ENCODE assay signal across 14 cellular contexts in genomic region chr20:7272512-7272911, GRCh38.
DNase-seq lines count a peak whose midpoint lies in the region; ATAC-seq and TF ChIP-seq lines count a peak whose summit lies in the region.
"Had no signal": no experiment of that assay in that cellular context is flagged by ENCODE, and none has a peak within 500 bp of the region (broad histone marks: within the 10 kb centered on the region; RNA-seq: fewer than 3 reads in every experiment).

No MANE protein-coding gene starts in this region.

- TF ChIP-seq CTCF in DND-41 (IDR thresholded peaks at IDR 0.05; ENCODE audit: borderline replicate concordance, extremely low read depth, low read length, poor library complexity, severe bottlenecking) (peak; percentile 24), mammary epithelial cell (conservative IDR thresholded peaks at IDR 0.05 in 1 of 2, IDR thresholded peaks at IDR 0.05 in 1 of 2; ENCODE audit: extremely low read depth in 1 of 2, insufficient read depth in 1 of 2, low read depth in 1 of 2, low read length in 2 of 2) (peak; percentile 10 to 44), right lobe of liver (IDR thresholded peaks at IDR 0.05) (peak; percentile 37 to 61 (median 48)), vagina (IDR thresholded peaks at IDR 0.05) (no peak)

- H3K9ac ChIP-seq in DND-41 (ENCODE audit: low read depth, low read length) (no peak overlapping the region), mammary epithelial cell (ENCODE audit: insufficient read depth, low read length) (no peak overlapping the region)

- H3K4me1 Mint-ChIP-seq in activated CD8-positive, alpha-beta T cell treated with anti-CD3 and anti-CD28 coated beads, Interleukin-2, amount 10 ng/mL, durations not matched to agents 7 days and 5 days (ENCODE audit: low read depth): no peaks in the 10 kb centered on the region
- H3K4me1 Mint-ChIP-seq: activated CD4-positive, alpha-beta T cell treated with anti-CD3 and anti-CD28 coated beads for 36 hours had no signal

- H3K27ac ChIP-seq in DND-41 (ENCODE audit: low read length) (no peak overlapping the region), mammary epithelial cell (ENCODE audit: insufficient read depth, low read depth, low read length) (no peak overlapping the region), right lobe of liver (no peak overlapping the region), vagina (no peak overlapping the region)
- H3K27ac ChIP-seq: left lung, psoas muscle had no signal

- H3K36me3 Mint-ChIP-seq in activated CD8-positive, alpha-beta T cell treated with anti-CD3 and anti-CD28 coated beads, Interleukin-2, amount 10 ng/mL, durations not matched to agents 7 days and 5 days (ENCODE audit: low read depth): no peaks in the 10 kb centered on the region
- H3K36me3 Mint-ChIP-seq: activated naive CD8-positive, alpha-beta T cell had no signal

- in situ Hi-C loops in mammary epithelial cell (cut with MboI; ENCODE audit: low sequenced_read_pairs in 2 of 2) (no loop called here), G401 (cut with HindIII; ENCODE audit: low sequenced_read_pairs) (no loop called here)

- no TSS peak for BruUV-seq in mammary epithelial cell (replicated peaks; lab: Mats Ljungman, UMichigan)

- H3K36me3 ChIP-seq in DND-41 (ENCODE audit: insufficient read depth, low read length) (no peaks in the 10 kb centered on the region), mammary epithelial cell (ENCODE audit: insufficient read depth, low read length) (no peaks in the 10 kb centered on the region), right lobe of liver (no peaks in the 10 kb centered on the region), vagina (no peaks in the 10 kb centered on the region)
- H3K36me3 ChIP-seq: left lung, MG63 had no signal

- H3K9me3 Mint-ChIP-seq in activated CD8-positive, alpha-beta T cell treated with anti-CD3 and anti-CD28 coated beads, Interleukin-2, amount 10 ng/mL, durations not matched to agents 7 days and 5 days (ENCODE audit: insufficient read depth): peaks cover 9% of the 10 kb centered on the region

- H3K27me3 Mint-ChIP-seq in activated CD8-positive, alpha-beta T cell treated with anti-CD3 and anti-CD28 coated beads, Interleukin-2, amount 10 ng/mL, durations not matched to agents 7 days and 5 days (ENCODE audit: low read depth): no peaks in the 10 kb centered on the region
- H3K27me3 Mint-ChIP-seq: activated CD4-positive, alpha-beta T cell treated with anti-CD3 and anti-CD28 coated beads for 36 hours had no signal

- intact Hi-C loops in mammary epithelial cell (cut with micrococcal nuclease) (loop anchor here (5.0 kb wide), 1 partner anchor 160 kb away; no protein-coding TSS in a partner anchor), right lobe of liver (cut with DNase I) (loop anchor here in 1 of 2 donors (10.0 kb wide), 1 partner anchor 158 kb away; no protein-coding TSS in a partner anchor), vagina (cut with DNase I) (no loop called here)

- no peak overlapping the region for H3K4me3 Mint-ChIP-seq in activated CD8-positive, alpha-beta T cell treated with anti-CD3 and anti-CD28 coated beads, Interleukin-2, amount 10 ng/mL, durations not matched to agents 7 days and 5 days
- H3K4me3 Mint-ChIP-seq: activated CD4-positive, alpha-beta T cell treated with anti-CD3 and anti-CD28 coated beads for 36 hours; activated naive CD8-positive, alpha-beta T cell had no signal

- no peak overlapping the region for H3K27ac Mint-ChIP-seq in activated CD8-positive, alpha-beta T cell treated with anti-CD3 and anti-CD28 coated beads, Interleukin-2, amount 10 ng/mL, durations not matched to agents 7 days and 5 days
- H3K27ac Mint-ChIP-seq: activated CD4-positive, alpha-beta T cell treated with anti-CD3 and anti-CD28 coated beads for 36 hours; activated naive CD8-positive, alpha-beta T cell had no signal

- no peaks in the 10 kb centered on the region for H3K4me1 ChIP-seq in DND-41 (ENCODE audit: insufficient read depth, low read length)
- no peaks in the 10 kb centered on the region for H3K4me1 ChIP-seq in mammary epithelial cell (ENCODE audit: insufficient read depth, low read length)
- H3K4me1 ChIP-seq in right lobe of liver: no peaks in the 10 kb centered on the region
- H3K4me1 ChIP-seq in vagina: no peaks in the 10 kb centered on the region
- H3K4me1 ChIP-seq: left lung, psoas muscle had no signal

- CTCF ChIA-PET in mammary epithelial cell (lab: Charles Lee; ENCODE audit: low non-redundant PET): no interaction called here
- CTCF ChIA-PET in activated CD8-positive, alpha-beta T cell treated with anti-CD3 and anti-CD28 coated beads, Interleukin-2, amount 10 ng/mL, durations not matched to agents 7 days and 5 days (lab: Charles Lee): no interaction called here

- dilution Hi-C loops in mammary epithelial cell (cut with HindIII; ENCODE audit: low sequenced_read_pairs): no loop called here

- H4K20me1 ChIP-seq in DND-41 (ENCODE audit: insufficient read depth, low read length): no peaks in the 10 kb centered on the region
- H4K20me1 ChIP-seq in mammary epithelial cell (ENCODE audit: insufficient read depth, low read length): no peaks in the 10 kb centered on the region

- H3K4me2 ChIP-seq in DND-41 (ENCODE audit: insufficient read depth, low read length) (no peak overlapping the region), mammary epithelial cell (ENCODE audit: insufficient read depth, low read depth, low read length) (no peak overlapping the region)

- H2AFZ ChIP-seq in DND-41 (ENCODE audit: low read depth, low read length) (no peak overlapping the region), mammary epithelial cell (ENCODE audit: low read depth, low read length) (no peak overlapping the region)

- POLR2A ChIA-PET in activated CD8-positive, alpha-beta T cell treated with anti-CD3 and anti-CD28 coated beads, Interleukin-2, amount 10 ng/mL, durations not matched to agents 7 days and 5 days (lab: Charles Lee): no interaction called here

- H3K4me3 ChIP-seq in DND-41 (ENCODE audit: low read depth in 1 of 2, low read length in 2 of 2) (no peak overlapping the region), mammary epithelial cell (replicated peaks in 1 of 3; ENCODE audit: insufficient read depth in 1 of 3, low read depth in 2 of 3, low read length in 3 of 3) (no peak overlapping the region), right lobe of liver (no peak overlapping the region), vagina (no peak overlapping the region)
- H3K4me3 ChIP-seq: left lung, MG63, psoas muscle had no signal

- 47% methylated on average over 1 of the region's 1 CpG for WGBS in mammary epithelial cell (ENCODE audit: low coverage, missing lambda C conversion rate)
- WGBS in right lobe of liver (ENCODE audit: insufficient coverage, low coverage, low lambda C conversion rate, missing lambda C conversion rate): 31% methylated on average over 1 of the region's 1 CpG

- no peak for ATAC-seq in DND-41 (ENCODE audit: insufficient read depth, low read depth)
- ATAC-seq in right lobe of liver: peak; percentile 49 to 62 (median 55)
- ATAC-seq in activated CD8-positive, alpha-beta T cell treated with anti-CD3 and anti-CD28 coated beads, Interleukin-2, amount 10 ng/mL, durations not matched to agents 7 days and 5 days: no peak
- ATAC-seq in GM21515 (IDR thresholded peaks at IDR 0.05; ENCODE audit: unreplicated experiment): no peak
- ATAC-seq: activated CD4-positive, alpha-beta T cell treated with anti-CD3 and anti-CD28 coated beads for 36 hours; left lung; psoas muscle had no signal

- H3K79me2 ChIP-seq in DND-41 (ENCODE audit: insufficient read depth, low read length) (no peaks in the 10 kb centered on the region), mammary epithelial cell (ENCODE audit: insufficient read depth, low read length) (no peaks in the 10 kb centered on the region)

- DNase-seq in DND-41 (no peak), NCI-H345 (lab: John Stamatoyannopoulos, UW) (peak; percentile 41), mammary epithelial cell (no peak), right lobe of liver (no peak), vagina (ENCODE audit: extremely low spot score in 2 of 2) (no peak), G401 (ENCODE audit: low spot score) (no peak)
- no peak for DNase-seq in activated CD8-positive, alpha-beta T cell treated with anti-CD3 and anti-CD28 coated beads, Interleukin-2, amount 10 ng/mL, durations not matched to agents 7 days and 5 days
- DNase-seq: activated CD4-positive, alpha-beta T cell treated with anti-CD3 and anti-CD28 coated beads for 36 hours; EL; left lung; MG63; psoas muscle had no signal

- no peaks in the 10 kb centered on the region for H3K9me3 ChIP-seq in DND-41 (ENCODE audit: insufficient read depth, low read length, severe bottlenecking)
- H3K9me3 ChIP-seq in mammary epithelial cell (replicated peaks; ENCODE audit: insufficient read depth, low read length): no peaks in the 10 kb centered on the region
- H3K9me3 ChIP-seq in right lobe of liver: no peaks in the 10 kb centered on the region
- H3K9me3 ChIP-seq in vagina: no peaks in the 10 kb centered on the region
- H3K9me3 ChIP-seq: left lung, MG63, psoas muscle had no signal

- H3K27me3 ChIP-seq in DND-41 (ENCODE audit: insufficient read depth, low read length, poor library complexity) (peaks cover 16% of the 10 kb centered on the region), mammary epithelial cell (ENCODE audit: insufficient read depth, low read length) (no peaks in the 10 kb centered on the region), right lobe of liver (no peaks in the 10 kb centered on the region), vagina (no peaks in the 10 kb centered on the region)
- H3K27me3 ChIP-seq: left lung, MG63 had no signal

- TF ChIP-seq POLR2A in right lobe of liver (IDR thresholded peaks at IDR 0.05): no peak
- TF ChIP-seq POLR2A in vagina (IDR thresholded peaks at IDR 0.05): no peak

Comparison
In these comparisons a context has a peak if more than half of its experiments do, and no peak if none do; other contexts are left out.
1. ATAC-seq: peak in right lobe of liver (4 of 4); none in DND-41 (single experiment), activated CD8-positive, alpha-beta T cell treated with anti-CD3 and anti-CD28 coated beads, Interleukin-2, amount 10 ng/mL, durations not matched to agents 7 days and 5 days (single experiment) and GM21515 (single experiment).
2. CTCF ChIP-seq: peak in DND-41 (single experiment), mammary epithelial cell (2 of 2) and right lobe of liver (4 of 4); none in vagina (0 of 3).